In genomic region chr3:19420159-19420558, GRCh38 we compare ENCODE assay signal across 26 cellular contexts.
"Had no signal": no experiment of that assay in that cellular context is flagged by ENCODE, and none has a peak within 500 bp of the region (broad histone marks: within the 10 kb centered on the region; RNA-seq: fewer than 3 reads in every experiment).

No MANE protein-coding gene starts in this region.

- H3K27ac ChIP-seq: brain microvascular endothelial cell, colonic mucosa, dorsolateral prefrontal cortex had no signal

- H3K4me1 ChIP-seq: colonic mucosa had no signal

- FAIRE-seq: astrocyte, bronchial epithelial cell, frontal cortex had no signal

- DNase-seq: activated CD4-positive, alpha-beta memory T cell treated with anti-CD3 and anti-CD28 coated beads, Interleukin-2, amount 10 ng/mL, durations not matched to agents 7 days and 5 days; activated CD4-positive, alpha-beta T cell treated with anti-CD3 and anti-CD28 coated beads for 36 hours; activated CD4-positive, alpha-beta T cell treated with anti-CD3 and anti-CD28 coated beads, Interleukin-2, amount 10 ng/mL, durations not matched to agents 7 days and 5 days; activated CD4-positive, alpha-beta T cell treated with anti-CD3 and anti-CD28 coated beads, Interleukin-2, amount 50 U/mL, for 4 hours; activated CD4-positive, CD25-positive, alpha-beta regulatory T cell; activated CD4-positive, CD25-positive, alpha-beta regulatory T cell treated with anti-CD3 and anti-CD28 coated beads, Interleukin-2, amount 50 U/mL, for 72 hours; activated CD8-positive, alpha-beta memory T cell treated with anti-CD3 and anti-CD28 coated beads, Interleukin-2, amount 50 U/mL, for 48 hours; activated gamma-delta T cell; activated naive CD4-positive, alpha-beta T cell; activated naive CD4-positive, alpha-beta T cell treated with anti-CD3 and anti-CD28 coated beads, Interleukin-2, amount 10 ng/mL, durations not matched to agents 7 days and 5 days; activated T-cell treated with anti-CD3 and anti-CD28 coated beads for 4 hours; activated T-cell treated with anti-CD3 and anti-CD28 coated beads, Interleukin-2, amount 50 U/mL, for 24 hours; activated T-cell treated with anti-CD3 and anti-CD28 coated beads, Interleukin-2, amount 50 U/mL, for 72 hours; amniotic stem cell; brain microvascular endothelial cell; colonic mucosa; dorsolateral prefrontal cortex; effector memory CD4-positive, alpha-beta T cell; endodermal cell; foreskin fibroblast; head of caudate nucleus; T-helper 2 cell had no signal

- H3K36me3 ChIP-seq: brain microvascular endothelial cell, colonic mucosa had no signal

- H3K27me3 ChIP-seq: brain microvascular endothelial cell, colonic mucosa, dorsolateral prefrontal cortex had no signal

- H3K9me3 ChIP-seq: colonic mucosa had no signal

- H3K4me3 ChIP-seq: colonic mucosa, dorsolateral prefrontal cortex had no signal

- ATAC-seq: activated CD4-positive, alpha-beta T cell treated with anti-CD3 and anti-CD28 coated beads for 36 hours; activated T-cell treated with anti-CD3 and anti-CD28 coated beads, Interleukin-2, amount 50 U/mL, for 72 hours; esophagus mucosa had no signal
